In genomic region chr7:28647076-28647421, GRCh38 we compare ENCODE assay signal across 22 cellular contexts.
"Had no signal": no experiment of that assay in that cellular context is flagged by ENCODE, and none has a peak within 500 bp of the region (broad histone marks: within the 10 kb centered on the region; RNA-seq: fewer than 3 reads in every experiment).

No MANE protein-coding gene starts in this region.

- H3K36me3 Mint-ChIP-seq: activated naive CD4-positive, alpha-beta T cell treated with anti-CD3 and anti-CD28 coated beads, Interleukin-2, amount 50 U/mL, for 72 hours had no signal

- H3K9me3 ChIP-seq: colonic mucosa, esophagus squamous epithelium, gastroesophageal sphincter, left lung, transverse colon, uterus had no signal

- H3K9me3 Mint-ChIP-seq: activated naive CD4-positive, alpha-beta T cell treated with anti-CD3 and anti-CD28 coated beads, Interleukin-2, amount 50 U/mL, for 72 hours; central memory CD8-positive, alpha-beta T cell; endodermal cell; nephron had no signal

- H3K4me1 ChIP-seq: colonic mucosa, left lung, transverse colon, uterus had no signal

- H3K36me3 ChIP-seq: colonic mucosa, esophagus squamous epithelium, gastroesophageal sphincter, left lung, transverse colon, uterus, WERI-Rb-1 had no signal

- FAIRE-seq: astrocyte, TTC549 had no signal

- H3K27ac Mint-ChIP-seq: activated CD8-positive, alpha-beta T cell treated with anti-CD3 and anti-CD28 coated beads, Interleukin-2, amount 10 ng/mL, durations not matched to agents 7 days and 5 days; activated naive CD4-positive, alpha-beta T cell treated with anti-CD3 and anti-CD28 coated beads, Interleukin-2, amount 50 U/mL, for 72 hours; endodermal cell; nephron had no signal

- DNase-seq: activated CD4-positive, alpha-beta T cell treated with anti-CD3 and anti-CD28 coated beads, Interleukin-2, amount 50 U/mL, for 1 hour; activated CD4-positive, CD25-positive, alpha-beta regulatory T cell treated with anti-CD3 and anti-CD28 coated beads, Interleukin-2, amount 50 U/mL, for 72 hours; activated CD8-positive, alpha-beta T cell treated with anti-CD3 and anti-CD28 coated beads, Interleukin-2, amount 10 ng/mL, durations not matched to agents 7 days and 5 days; activated gamma-delta T cell treated with Interleukin-2 at 50 U/mL for 16 hours; colonic mucosa; endodermal cell; esophagus squamous epithelium; left lung; mammary epithelial cell; occipital lobe; stimulated activated CD4-positive, alpha-beta T cell treated with anti-CD3 and anti-CD28 coated beads, Interleukin-4, amount 100 ng/mL, for 24 hours; stimulated activated naive CD4-positive, alpha-beta T cell treated with Interleukin-2 at 50 U/mL for 16 hours; T-helper 1 cell; transverse colon; uterus; WERI-Rb-1 had no signal

- ATAC-seq: activated CD8-positive, alpha-beta T cell treated with anti-CD3 and anti-CD28 coated beads, Interleukin-2, amount 10 ng/mL, durations not matched to agents 7 days and 5 days; activated naive CD4-positive, alpha-beta T cell treated with anti-CD3 and anti-CD28 coated beads, Interleukin-2, amount 50 U/mL, for 72 hours; gastroesophageal sphincter; left lung had no signal

- H3K27me3 ChIP-seq: colonic mucosa, esophagus squamous epithelium, gastroesophageal sphincter, left lung, transverse colon, uterus had no signal

- H3K4me3 ChIP-seq: colonic mucosa, esophagus squamous epithelium, gastroesophageal sphincter, left lung, transverse colon, uterus had no signal

- H3K4me3 Mint-ChIP-seq: activated CD8-positive, alpha-beta T cell treated with anti-CD3 and anti-CD28 coated beads, Interleukin-2, amount 10 ng/mL, durations not matched to agents 7 days and 5 days; central memory CD8-positive, alpha-beta T cell; endodermal cell; nephron had no signal

- H3K27ac ChIP-seq: colonic mucosa, esophagus squamous epithelium, gastroesophageal sphincter, left lung, transverse colon, uterus, WERI-Rb-1 had no signal

- H3K4me1 Mint-ChIP-seq: central memory CD8-positive, alpha-beta T cell had no signal
